Comparison of ENCODE assay signal across 1 cellular context in the genomic region with DNA sequence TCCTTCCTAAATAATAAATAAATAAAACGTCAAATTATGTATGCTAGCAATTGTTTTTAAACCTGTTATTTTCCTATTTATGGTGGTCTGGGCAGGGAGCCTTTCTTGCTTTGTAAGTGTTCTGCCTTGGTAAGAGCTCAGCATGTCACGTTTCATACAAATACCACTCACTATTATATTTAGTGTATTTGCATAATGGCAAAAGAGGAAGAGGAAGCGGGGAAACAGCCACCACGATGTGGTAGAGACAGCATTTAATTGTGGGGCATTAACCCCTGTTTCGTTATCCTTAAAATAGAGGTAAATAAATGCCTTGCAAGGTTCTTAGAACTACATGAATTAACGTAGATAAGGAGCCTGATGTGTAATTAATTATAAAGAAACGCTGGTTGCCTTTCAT.
TF ChIP-seq lines count a peak whose summit lies in the region.

No MANE protein-coding gene starts in this region.

TF ChIP-seq in GM23338, 12 proteins besides CTCF, POLR2A, EP300 and RAD21 (continued from another document):
- TF ChIP-seq, protein P1, sequence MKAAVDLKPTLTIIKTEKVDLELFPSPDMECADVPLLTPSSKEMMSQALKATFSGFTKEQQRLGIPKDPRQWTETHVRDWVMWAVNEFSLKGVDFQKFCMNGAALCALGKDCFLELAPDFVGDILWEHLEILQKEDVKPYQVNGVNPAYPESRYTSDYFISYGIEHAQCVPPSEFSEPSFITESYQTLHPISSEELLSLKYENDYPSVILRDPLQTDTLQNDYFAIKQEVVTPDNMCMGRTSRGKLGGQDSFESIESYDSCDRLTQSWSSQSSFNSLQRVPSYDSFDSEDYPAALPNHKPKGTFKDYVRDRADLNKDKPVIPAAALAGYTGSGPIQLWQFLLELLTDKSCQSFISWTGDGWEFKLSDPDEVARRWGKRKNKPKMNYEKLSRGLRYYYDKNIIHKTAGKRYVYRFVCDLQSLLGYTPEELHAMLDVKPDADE (IDR thresholded peaks at IDR 0.05): no peak
- no peak for TF ChIP-seq EZH2 (IDR thresholded peaks at IDR 0.05; ENCODE audit: low read depth, unreplicated experiment)
- TF ChIP-seq JUNB (IDR thresholded peaks at IDR 0.05; ENCODE audit: unreplicated experiment): no peak
- no peak for TF ChIP-seq ZNF114 (CRISPR knock-in tag; IDR thresholded peaks at IDR 0.05)
- no peak for TF ChIP-seq ZNF331 (CRISPR knock-in tag; IDR thresholded peaks at IDR 0.05; ENCODE audit: low read depth)
